14 cellular contexts compared by ENCODE assay signal in the genomic region with DNA sequence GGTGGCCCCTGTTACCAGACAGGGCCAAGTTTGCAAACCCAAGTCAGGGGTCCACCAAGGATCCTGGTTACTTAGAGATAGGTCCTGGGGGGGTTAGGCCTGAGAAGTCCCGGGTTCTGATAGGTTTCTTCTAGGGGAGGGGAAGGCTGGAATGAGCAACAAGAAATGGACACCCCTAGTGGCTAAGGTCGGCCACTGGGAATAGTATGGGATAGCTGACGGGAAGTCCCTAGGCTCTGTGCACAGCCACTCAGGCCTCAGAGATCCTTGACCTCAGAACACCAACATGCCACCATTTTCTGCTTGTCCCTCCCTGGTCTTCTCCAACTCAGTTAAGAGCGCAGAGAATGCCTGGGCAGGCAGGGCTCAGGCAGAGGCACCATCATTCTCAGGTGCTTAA. TPM values are rescaled to one million over a fixed set of nuclear protein-coding genes. Genes with fewer than 3 reads are reported as not detected.
DNase-seq lines count a peak whose midpoint lies in the region; ATAC-seq and TF ChIP-seq lines count a peak whose summit lies in the region.
"Had no signal": no experiment of that assay in that cellular context is flagged by ENCODE, and none has a peak within 500 bp of the region (broad histone marks: within the 10 kb centered on the region; RNA-seq: fewer than 3 reads in every experiment).

No MANE protein-coding gene starts in this region.

- no peaks in the 10 kb centered on the region; a peak in 1 of 7 replicates for H3K36me3 Mint-ChIP-seq in H9 (ENCODE audit: insufficient read depth in 1 of 3, low read depth in 3 of 3)

- H3K9ac ChIP-seq in BLaER1 treated with 17β-estradiol and CSF1 and Interleukin-3, amounts not matched to agents 10 nM and 100 nM: no peak overlapping the region; a peak in 1 of 22 replicates
- H3K9ac ChIP-seq in H9 (ENCODE audit: extremely low read depth, insufficient read length, low read length) (no peak overlapping the region), colonic mucosa (ENCODE audit: low read depth in 2 of 2, low read length in 2 of 2) (no peak overlapping the region), subcutaneous abdominal adipose tissue (ENCODE audit: low read length in 5 of 5) (no peak overlapping the region)
- H3K9ac ChIP-seq: GM23248 had no signal

- H3K27me3 ChIP-seq in BLaER1 treated with 17β-estradiol and CSF1 and Interleukin-3, amounts not matched to agents 10 nM and 100 nM: no peaks in the 10 kb centered on the region
- H3K27me3 ChIP-seq in H9 (ENCODE audit: insufficient read depth, low read length): no peaks in the 10 kb centered on the region
- H3K27me3 ChIP-seq in colonic mucosa: no peaks in the 10 kb centered on the region
- H3K27me3 ChIP-seq in subcutaneous abdominal adipose tissue (ENCODE audit: control insufficient read depth in 5 of 5, insufficient read depth in 4 of 5, low read length in 5 of 5): no peaks in the 10 kb centered on the region

- WGBS in H9 (ENCODE audit: extremely low coverage, insufficient read length, low lambda C conversion rate): no CpG with 5 or more reads among the region's 4 CpGs

- no peaks in the 10 kb centered on the region for H3K27me3 Mint-ChIP-seq in H9 (ENCODE audit: low read depth)
- H3K27me3 Mint-ChIP-seq: CD8-positive, alpha-beta memory T cell had no signal

- H3K23me2 ChIP-seq in H9 (ENCODE audit: insufficient read length, low read depth, low read length, poor library complexity, severe bottlenecking): no peaks in the 10 kb centered on the region

- no peak overlapping the region; the same call in 1 of the 2 replicates for H3K14ac ChIP-seq in H9 (ENCODE audit: insufficient read depth, low read length)

- H3K56ac ChIP-seq in H9 (ENCODE audit: insufficient read length, low read depth, low read length): no peak overlapping the region

- intact Hi-C loops in colonic mucosa (cut with DNase I): no loop called here
- intact Hi-C loops in left colon (cut with DNase I, micrococcal nuclease): no loop called here

- H2BK120ac ChIP-seq in H9 (ENCODE audit: low read depth, low read length, poor library complexity, severe bottlenecking): no peak overlapping the region

- H3K79me2 ChIP-seq in H9 (ENCODE audit: insufficient read depth, low read length): no peaks in the 10 kb centered on the region

- TF ChIP-seq CTCF in H9 (conservative IDR thresholded peaks at IDR 0.05): peak; percentile 40; the same call in 2 of the 3 replicates
- TF ChIP-seq CTCF in colonic mucosa (IDR thresholded peaks at IDR 0.05): no peak

- DNase-seq in H9 (no peak), colonic mucosa (peak; percentile 9), middle frontal gyrus (ENCODE audit: extremely low spot score, low spot score) (no peak), left colon (no peak), GOT3 (lab: John Stamatoyannopoulos, UW) (no peak)
- DNase-seq: Caco-2; CD8-positive, alpha-beta memory T cell; GF-D8; GM23248; KBM-7 had no signal

- no peak overlapping the region for H2BK12ac ChIP-seq in H9 (ENCODE audit: insufficient read length, low read depth, low read length)

- H3K27ac ChIP-seq in BLaER1 treated with 17β-estradiol and CSF1 and Interleukin-3, amounts not matched to agents 10 nM and 100 nM: peak overlapping the region in 7 of 11 experiments; percentile 10 to 92 (median 90); a peak in 9 of 22 replicates
- no peak overlapping the region for H3K27ac ChIP-seq in H9 (ENCODE audit: insufficient read length, low read depth, low read length)
- H3K27ac ChIP-seq in colonic mucosa: no peak overlapping the region
- H3K27ac ChIP-seq in subcutaneous abdominal adipose tissue (ENCODE audit: low read depth, low read length): peak overlapping the region; percentile 1
- H3K27ac ChIP-seq: GM23248, HL-60 had no signal

- no peaks in the 10 kb centered on the region for H3K79me1 ChIP-seq in H9 (ENCODE audit: insufficient read depth, low read depth, low read length, poor library complexity, severe bottlenecking)

- no peaks in the 10 kb centered on the region for H4K20me1 ChIP-seq in BLaER1 treated with 17β-estradiol and CSF1 and Interleukin-3, amounts not matched to agents 10 nM and 100 nM
- H4K20me1 ChIP-seq in H9 (ENCODE audit: control insufficient read depth, insufficient read depth, insufficient read length): no peaks in the 10 kb centered on the region

- H2AFZ ChIP-seq in H9 (ENCODE audit: low read length): no peak overlapping the region
- H2AFZ ChIP-seq: GM23248 had no signal

- H4K5ac ChIP-seq in H9 (ENCODE audit: insufficient read length, low read depth, low read length): no peak overlapping the region

- ATAC-seq in left colon: no peak

- H3K4me3 ChIP-seq in BLaER1 treated with 17β-estradiol and CSF1 and Interleukin-3, amounts not matched to agents 10 nM and 100 nM: no peak overlapping the region
- H3K4me3 ChIP-seq in colonic mucosa: no peak overlapping the region
- no peak overlapping the region for H3K4me3 ChIP-seq in subcutaneous abdominal adipose tissue (ENCODE audit: low read depth in 1 of 5, low read length in 5 of 5)
- H3K4me3 ChIP-seq: GM23248, HAP-1 had no signal

- peaks cover 0 to 5% (median 0%) of the 10 kb centered on the region in 11 experiments; a peak in 1 of 22 replicates for H3K9me3 ChIP-seq in BLaER1 treated with 17β-estradiol and CSF1 and Interleukin-3, amounts not matched to agents 10 nM and 100 nM (replicated peaks in 1 of 11)
- H3K9me3 ChIP-seq in H9 (ENCODE audit: control insufficient read depth, low read depth, low read length) (no peaks in the 10 kb centered on the region), colonic mucosa (no peaks in the 10 kb centered on the region), subcutaneous abdominal adipose tissue (ENCODE audit: control insufficient read depth in 5 of 5, low read length in 5 of 5) (no peaks in the 10 kb centered on the region)
- H3K9me3 ChIP-seq: Caco-2, HAP-1 had no signal

- no peak overlapping the region for H3K4ac ChIP-seq in H9 (ENCODE audit: low read depth, low read length)

- peak overlapping the region in 1 of 3 experiments; percentile 87; a peak in 1 of 7 replicates for H3K27ac Mint-ChIP-seq in H9

- peak overlapping the region in 7 of 11 experiments; percentile 4 to 87 (median 76); a peak in 9 of 22 replicates for H3K4me2 ChIP-seq in BLaER1 treated with 17β-estradiol and CSF1 and Interleukin-3, amounts not matched to agents 10 nM and 100 nM
- H3K4me2 ChIP-seq in H9 (ENCODE audit: insufficient read depth, insufficient read length, low read length): no peak overlapping the region

- H3K36me3 ChIP-seq in BLaER1 treated with 17β-estradiol and CSF1 and Interleukin-3, amounts not matched to agents 10 nM and 100 nM: peaks cover 0 to 84% (median 14%) of the 10 kb centered on the region in 11 experiments; a peak in 14 of 22 replicates
- peaks cover 2% of the 10 kb centered on the region for H3K36me3 ChIP-seq in colonic mucosa
- peaks cover 14 to 65% (median 47%) of the 10 kb centered on the region in 5 donors for H3K36me3 ChIP-seq in subcutaneous abdominal adipose tissue (ENCODE audit: control insufficient read depth in 5 of 5, insufficient read depth in 5 of 5, low read length in 5 of 5)
- H3K36me3 ChIP-seq: HAP-1 had no signal

- no peak overlapping the region for H3K18ac ChIP-seq in H9 (ENCODE audit: insufficient read length, low read depth, low read length)

- no peaks in the 10 kb centered on the region for H3K9me3 Mint-ChIP-seq in H9
- H3K9me3 Mint-ChIP-seq: CD8-positive, alpha-beta memory T cell had no signal

- H2AK5ac ChIP-seq in H9 (ENCODE audit: insufficient read length, low read length): no peak overlapping the region

- no peak overlapping the region for H2BK15ac ChIP-seq in H9 (ENCODE audit: low read depth, low read length)

- H3K4me1 ChIP-seq in BLaER1 treated with 17β-estradiol and CSF1 and Interleukin-3, amounts not matched to agents 10 nM and 100 nM: peaks cover 28 to 56% (median 50%) of the 10 kb centered on the region in 10 experiments
- H3K4me1 ChIP-seq in H9 (ENCODE audit: insufficient read depth, low read length) (no peaks in the 10 kb centered on the region), colonic mucosa (no peaks in the 10 kb centered on the region), subcutaneous abdominal adipose tissue (ENCODE audit: control insufficient read depth in 5 of 5, insufficient read depth in 5 of 5, low read length in 5 of 5) (peaks cover 0 to 18% (median 15%) of the 10 kb centered on the region in 5 donors)

- H3K4me3 Mint-ChIP-seq in H9: no peak overlapping the region
- H3K4me3 Mint-ChIP-seq: CD8-positive, alpha-beta memory T cell had no signal

- H3T11ph ChIP-seq in H9 (ENCODE audit: low read length): no peak overlapping the region

- H3K4me1 Mint-ChIP-seq in H9: peaks cover 2% of the 10 kb centered on the region in 2 experiments

- no peak overlapping the region for H2BK5ac ChIP-seq in H9 (ENCODE audit: insufficient read length, low read length)

- no peak overlapping the region for H3K23ac ChIP-seq in H9 (ENCODE audit: insufficient read length, low read depth, low read length)

- no peak overlapping the region for H4K8ac ChIP-seq in H9 (replicated peaks; ENCODE audit: insufficient read length, low read depth, low read length)

- H4K91ac ChIP-seq in H9 (ENCODE audit: insufficient read length, low read depth, low read length): no peak overlapping the region

- H2BK20ac ChIP-seq in H9 (ENCODE audit: low read depth, low read length, poor library complexity, severe bottlenecking): no peak overlapping the region

RNA-seq across cellular contexts. Expression of a gene that starts 13.4 kb away (rescaled TPM):
- 5.2 and 6.3 TPM in 2 replicates for total RNA-seq in H9 (2021)
- 10 to 100 TPM; 11.9 to 17.0 TPM for total RNA-seq in colonic mucosa
- 10 to 100 TPM; 14.5 to 19.2 TPM for total RNA-seq in left colon

RNA-seq across cellular contexts. Expression of a gene that starts 15.9 kb away (rescaled TPM):
- total RNA-seq in H9 (2021) (23.1 and 25.9 TPM in 2 replicates), colonic mucosa (10 to 100 TPM; 41.5 to 58.4 TPM), left colon (10 to 100 TPM; 27.5 to 31.8 TPM)

RNA-seq across cellular contexts. Expression of a gene that starts 29.7 kb away (rescaled TPM):
- total RNA-seq in H9 (2021) (2.1 and 2.6 TPM in 2 replicates), colonic mucosa (1 to 10 TPM; 5.1 to 9.4 TPM), left colon (1 to 10 TPM; 3.4 to 4.9 TPM)

RNA-seq across cellular contexts. Expression of a gene that starts 42.7 kb away (rescaled TPM):
- total RNA-seq in H9 (2021) (not detected in 2 replicates), colonic mucosa (not detected), left colon (not detected)
- total RNA-seq: Caco-2, GM23248 had no signal

Comparison
In these comparisons a context has a peak if more than half of its experiments do, and no peak if none do; other contexts are left out.
1. H3K27ac ChIP-seq: peak in BLaER1 treated with 17β-estradiol and CSF1 and Interleukin-3, amounts not matched to agents 10 nM and 100 nM (7 of 11) and subcutaneous abdominal adipose tissue (single experiment); none in H9 (single experiment) and colonic mucosa (single experiment).